Comparison of ENCODE assay signal across 29 cellular contexts in genomic region chr3:82416828-82417227, GRCh38.
"Had no signal": no experiment of that assay in that cellular context is flagged by ENCODE, and none has a peak within 500 bp of the region (broad histone marks: within the 10 kb centered on the region; RNA-seq: fewer than 3 reads in every experiment).

No MANE protein-coding gene starts in this region.

- ATAC-seq: activated CD4-positive, alpha-beta T cell treated with anti-CD3 and anti-CD28 coated beads for 36 hours; foreskin keratinocyte; natural killer cell treated with Interleukin-12 subunit alpha and Interleukin-12 subunit beta and Interleukin-15 and Interleukin-18, amount 100 ng/mL, for 72 hours; pancreas; psoas muscle had no signal

- H3K4me3 Mint-ChIP-seq: activated CD4-positive, alpha-beta T cell treated with anti-CD3 and anti-CD28 coated beads for 36 hours; activated naive CD8-positive, alpha-beta T cell; activated T-cell treated with anti-CD3 and anti-CD28 coated beads, Interleukin-2, amount 50 U/mL, for 24 hours; immature natural killer cell; natural killer cell treated with Interleukin-12 subunit alpha and Interleukin-12 subunit beta and Interleukin-15 and Interleukin-18, amount 100 ng/mL, for 72 hours; type B pancreatic cell had no signal

- H3K4me1 Mint-ChIP-seq: activated CD4-positive, alpha-beta T cell treated with anti-CD3 and anti-CD28 coated beads for 36 hours; immature natural killer cell had no signal

- H3K27me3 ChIP-seq: adrenal gland, ascending aorta, brain microvascular endothelial cell, foreskin keratinocyte, pancreas, right atrium auricular region, spleen, vagina had no signal

- H3K27me3 Mint-ChIP-seq: activated CD4-positive, alpha-beta T cell treated with anti-CD3 and anti-CD28 coated beads for 36 hours; activated naive CD8-positive, alpha-beta T cell; activated T-cell treated with anti-CD3 and anti-CD28 coated beads, Interleukin-2, amount 50 U/mL, for 24 hours; natural killer cell treated with Interleukin-12 subunit alpha and Interleukin-12 subunit beta and Interleukin-15 and Interleukin-18, amount 100 ng/mL, for 72 hours; type B pancreatic cell had no signal

- H3K36me3 ChIP-seq: adrenal gland, ascending aorta, brain microvascular endothelial cell, left ventricle myocardium inferior, pancreas, right atrium auricular region, spleen, thoracic aorta, vagina had no signal

- DNase-seq: activated CD4-positive, alpha-beta T cell treated with anti-CD3 and anti-CD28 coated beads for 36 hours; activated CD4-positive, alpha-beta T cell treated with anti-CD3 and anti-CD28 coated beads, Interleukin-2, amount 50 U/mL, for 4 hours; activated CD8-positive, alpha-beta memory T cell treated with anti-CD3 and anti-CD28 coated beads for 24 hours; activated CD8-positive, alpha-beta memory T cell treated with anti-CD3 and anti-CD28 coated beads, Interleukin-2, amount 50 U/mL, for 4 hours; activated naive CD4-positive, alpha-beta T cell; activated T-cell treated with anti-CD3 and anti-CD28 coated beads, Interleukin-2, amount 50 U/mL, for 24 hours; adrenal gland; brain microvascular endothelial cell; caudate nucleus; dermis blood vessel endothelial cell; effector CD8-positive, alpha-beta T cell; erythroblast; foreskin keratinocyte; immature natural killer cell; left ventricle myocardium inferior; mammary epithelial cell; pancreas; psoas muscle; spleen; stimulated activated CD4-positive, alpha-beta T cell treated with anti-CD3 and anti-CD28 coated beads, Interleukin-4, amount 100 ng/mL, for 1 hour; stimulated activated naive CD4-positive, alpha-beta T cell treated with Interleukin-2 at 50 U/mL for 16 hours had no signal

- H3K27ac Mint-ChIP-seq: activated CD4-positive, alpha-beta T cell treated with anti-CD3 and anti-CD28 coated beads for 36 hours; activated naive CD8-positive, alpha-beta T cell; activated T-cell treated with anti-CD3 and anti-CD28 coated beads, Interleukin-2, amount 50 U/mL, for 24 hours; activated T-helper 2 cell treated with anti-CD3 and anti-CD28 coated beads, Interferon-gamma antibody, Interleukin-2, Interleukin-4, amounts not matched to agents 10 μg/mL and 5 μg/mL and 100 μg/mL, durations not matched to agents 14 hours and 24 hours and 36 hours; immature natural killer cell; natural killer cell treated with Interleukin-12 subunit alpha and Interleukin-12 subunit beta and Interleukin-15 and Interleukin-18, amount 100 ng/mL, for 72 hours; type B pancreatic cell had no signal

- H3K27ac ChIP-seq: adrenal gland, ascending aorta, brain microvascular endothelial cell, foreskin keratinocyte, left ventricle myocardium inferior, pancreas, psoas muscle, right atrium auricular region, spleen, thoracic aorta, vagina had no signal

- H3K4me3 ChIP-seq: adrenal gland, ascending aorta, left ventricle myocardium inferior, pancreas, psoas muscle, right atrium auricular region, spleen, thoracic aorta, vagina had no signal

- H3K9me3 Mint-ChIP-seq: type B pancreatic cell had no signal

- H3K9me3 ChIP-seq: adrenal gland, ascending aorta, left ventricle myocardium inferior, pancreas, psoas muscle, right atrium auricular region, spleen, thoracic aorta, vagina had no signal

- H3K4me1 ChIP-seq: adrenal gland, ascending aorta, foreskin keratinocyte, left ventricle myocardium inferior, pancreas, psoas muscle, right atrium auricular region, spleen, vagina had no signal

- H3K36me3 Mint-ChIP-seq: activated naive CD8-positive, alpha-beta T cell; immature natural killer cell; type B pancreatic cell had no signal
